Comparison of ENCODE assay signal across 23 cellular contexts in the genomic region with DNA sequence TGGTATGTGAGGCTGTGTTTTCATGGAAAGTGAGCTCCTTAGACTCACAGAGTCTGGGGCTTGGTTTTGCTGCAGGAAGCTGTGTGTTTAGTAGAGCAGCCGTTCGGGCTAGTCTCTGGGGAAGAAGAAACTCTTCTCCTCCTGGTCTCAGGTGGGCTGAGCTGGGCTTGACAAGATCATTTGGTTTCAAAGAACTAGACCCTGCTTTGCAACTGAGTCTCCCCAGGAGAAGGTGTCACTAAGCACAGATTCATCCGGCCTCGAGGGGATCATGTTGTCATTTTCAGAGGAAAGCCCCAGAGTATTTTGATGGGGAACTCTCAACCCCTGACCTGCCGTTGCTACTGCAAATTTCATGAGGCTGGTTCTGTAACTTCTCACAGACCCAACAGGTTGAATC.
"Had no signal": no experiment of that assay in that cellular context is flagged by ENCODE, and none has a peak within 500 bp of the region (broad histone marks: within the 10 kb centered on the region; RNA-seq: fewer than 3 reads in every experiment).

No MANE protein-coding gene starts in this region.

- H3K27ac Mint-ChIP-seq: activated CD4-positive, alpha-beta memory T cell treated with anti-CD3 and anti-CD28 coated beads for 36 hours; activated naive CD4-positive, alpha-beta T cell treated with anti-CD3 and anti-CD28 coated beads, Interleukin-2, amount 50 U/mL, for 72 hours; activated T-helper 17 cell treated with anti-CD3 and anti-CD28 coated beads, Interleukin-2, amount 50 U/mL, for 72 hours; naive thymus-derived CD4-positive, alpha-beta T cell; progenitor cell of endocrine pancreas; T-helper 17 cell had no signal

- H3K27me3 ChIP-seq: ascending aorta, brain microvascular endothelial cell, esophagus squamous epithelium, gastrocnemius medialis, spleen, testis had no signal

- H3K27ac ChIP-seq: ascending aorta, brain microvascular endothelial cell, esophagus squamous epithelium, gastrocnemius medialis, spleen had no signal

- DNase-seq: activated CD4-positive, alpha-beta memory T cell treated with anti-CD3 and anti-CD28 coated beads for 36 hours; activated CD4-positive, alpha-beta T cell treated with anti-CD3 and anti-CD28 coated beads for 48 hours; activated T-cell treated with anti-CD3 and anti-CD28 coated beads, Interleukin-2, amount 50 U/mL, for 1 hour; brain microvascular endothelial cell; caudate nucleus; effector CD8-positive, alpha-beta T cell; esophagus squamous epithelium; gastrocnemius medialis; hypothalamus; retina; spleen; stimulated activated CD4-positive, alpha-beta T cell treated with anti-CD3 and anti-CD28 coated beads, Interleukin-4, amount 100 ng/mL, for 1 hour; stimulated activated naive CD4-positive, alpha-beta T cell; SW 1271; T-helper 17 cell; testis had no signal

- H3K36me3 ChIP-seq: ascending aorta, brain microvascular endothelial cell, esophagus squamous epithelium, gastrocnemius medialis, spleen had no signal

- H3K9me3 Mint-ChIP-seq: activated CD4-positive, alpha-beta memory T cell treated with anti-CD3 and anti-CD28 coated beads for 36 hours; activated naive CD4-positive, alpha-beta T cell treated with anti-CD3 and anti-CD28 coated beads, Interleukin-2, amount 50 U/mL, for 72 hours; activated T-helper 17 cell treated with anti-CD3 and anti-CD28 coated beads, Interleukin-2, amount 50 U/mL, for 72 hours; dendritic cell treated with granulocyte-macrophage colony-stimulating factor and Interleukin-4, amounts not matched to agents 40 ng/mL and 50 ng/mL, for 4 days had no signal

- H3K9me3 ChIP-seq: ascending aorta, gastrocnemius medialis, testis had no signal

- H3K4me3 ChIP-seq: ascending aorta, esophagus squamous epithelium, gastrocnemius medialis, lung, spleen, testis had no signal

- H3K36me3 Mint-ChIP-seq: activated CD4-positive, alpha-beta memory T cell treated with anti-CD3 and anti-CD28 coated beads for 36 hours; activated naive CD4-positive, alpha-beta T cell treated with anti-CD3 and anti-CD28 coated beads, Interleukin-2, amount 50 U/mL, for 72 hours; naive thymus-derived CD4-positive, alpha-beta T cell had no signal

- H3K4me3 Mint-ChIP-seq: activated CD4-positive, alpha-beta memory T cell treated with anti-CD3 and anti-CD28 coated beads for 36 hours; activated T-helper 17 cell treated with anti-CD3 and anti-CD28 coated beads, Interleukin-2, amount 50 U/mL, for 72 hours; dendritic cell treated with granulocyte-macrophage colony-stimulating factor and Interleukin-4, amounts not matched to agents 40 ng/mL and 50 ng/mL, for 4 days; naive thymus-derived CD4-positive, alpha-beta T cell; T-helper 17 cell had no signal
